1 cellular context compared by ENCODE assay signal in genomic region chr19:37983916-37984315, GRCh38.
TF ChIP-seq lines count a peak whose summit lies in the region.

No MANE protein-coding gene starts in this region.

TF ChIP-seq in GM12878, 131 proteins besides CTCF, POLR2A, EP300 and RAD21 (continued from another document):
- no peak for TF ChIP-seq SUPT20H (IDR thresholded peaks at IDR 0.05; ENCODE audit: borderline replicate concordance, control insufficient read depth, low read depth, low read length)
- no peak for TF ChIP-seq E2F8 (IDR thresholded peaks at IDR 0.05; ENCODE audit: low read depth, partially characterized antibody)
- no peak for TF ChIP-seq BCL11A (IDR thresholded peaks at IDR 0.05; ENCODE audit: low read depth, low read length)
- no peak for TF ChIP-seq EGR1 (IDR thresholded peaks at IDR 0.05; ENCODE audit: borderline replicate concordance in 1 of 2, low read depth in 2 of 2, low read length in 2 of 2)
- TF ChIP-seq NR2F1 (conservative IDR thresholded peaks at IDR 0.05): no peak
